ENCODE assay signal across 8 cellular contexts in genomic region chr1:184755226-184756065, GRCh38. TPM values are rescaled to one million over a fixed set of nuclear protein-coding genes. Genes with fewer than 3 reads are reported as not detected.
DNase-seq lines count a peak whose midpoint lies in the region; ATAC-seq and TF ChIP-seq lines count a peak whose summit lies in the region.

No MANE protein-coding gene starts in this region.

- H3K4me3 Mint-ChIP-seq in effector memory CD8-positive, alpha-beta T cell: peak overlapping the region; percentile 89 to 92

- WGBS in urinary bladder: 3% methylated on average over 27 of the region's 27 CpGs

- TF ChIP-seq CTCF in GM13977 (IDR thresholded peaks at IDR 0.05; ENCODE audit: extremely low read depth, insufficient read depth, missing control alignments) (no peak), mucosa of descending colon (IDR thresholded peaks at IDR 0.05) (no peak)

- ATAC-seq in HG03175 (IDR thresholded peaks at IDR 0.05; ENCODE audit: unreplicated experiment) (peak; percentile 1), mucosa of descending colon (peak; percentile 16)
- peak; percentile 6 for ATAC-seq in effector memory CD8-positive, alpha-beta T cell (replicated peaks)

- H3K4me1 Mint-ChIP-seq in effector memory CD8-positive, alpha-beta T cell (ENCODE audit: low read depth in 2 of 2): peaks cover 17 to 39% of the 10 kb centered on the region in 2 donors

- DNase-seq in AG08395 (ENCODE audit: low spot score): peak; percentile 18
- peak; percentile 28 for DNase-seq in GM13977 (ENCODE audit: low spot score)
- peak; percentile 23 for DNase-seq in T-helper 22 cell (ENCODE audit: low read depth)
- peak in 2 of 3 experiments; percentile 27 to 35 for DNase-seq in effector memory CD8-positive, alpha-beta T cell
- DNase-seq in mucosa of descending colon: peak in 1 of 3 donors; percentile 49
- DNase-seq in NCI-H1930 (lab: John Stamatoyannopoulos, UW): no peak

- no peaks in the 10 kb centered on the region for H3K36me3 ChIP-seq in mucosa of descending colon (ENCODE audit: low read depth)
- no peaks in the 10 kb centered on the region for H3K36me3 ChIP-seq in urinary bladder (ENCODE audit: insufficient read depth)

- H3K27ac ChIP-seq in urinary bladder (ENCODE audit: low read depth): peak overlapping the region; percentile 55

- no peaks in the 10 kb centered on the region for H3K9me3 ChIP-seq in mucosa of descending colon

- intact Hi-C loops in mucosa of descending colon (cut with DNase I, micrococcal nuclease): no loop called here

- no peaks in the 10 kb centered on the region for H3K9me3 Mint-ChIP-seq in effector memory CD8-positive, alpha-beta T cell

- peak overlapping the region; percentile 92 for H3K4me3 ChIP-seq in mucosa of descending colon
- peak overlapping the region; percentile 62 for H3K4me3 ChIP-seq in urinary bladder (ENCODE audit: low read depth, low read length)

- in situ Hi-C loops in GM13977 (cut with MboI; ENCODE audit: low pct_unique_long_range_greater_than_20kb, low sequenced_read_pairs, unreplicated experiment): no loop called here

- peak overlapping the region; percentile 96 to 97 for H3K27ac Mint-ChIP-seq in effector memory CD8-positive, alpha-beta T cell

- peaks cover 24% of the 10 kb centered on the region for H3K36me3 Mint-ChIP-seq in effector memory CD8-positive, alpha-beta T cell (ENCODE audit: insufficient read depth)

- no peaks in the 10 kb centered on the region for H3K27me3 Mint-ChIP-seq in effector memory CD8-positive, alpha-beta T cell

- H3K4me1 ChIP-seq in mucosa of descending colon (ENCODE audit: low read depth) (peaks cover 10% of the 10 kb centered on the region), urinary bladder (ENCODE audit: insufficient read depth) (no peaks in the 10 kb centered on the region)

RNA-seq across cellular contexts. Expression of gene EDEM3, which starts 0.8 kb away (rescaled TPM):
- 10 to 100 TPM; 32.1 to 66.3 (median 66.0) TPM for total RNA-seq in mucosa of descending colon
- total RNA-seq in urinary bladder: 56.3 TPM
- 11.9 TPM for polyA plus RNA-seq in urinary bladder

Comparison
In these comparisons a context has a peak if more than half of its experiments do, and no peak if none do; other contexts are left out.
1. DNase-seq: peak in AG08395 (single experiment), GM13977 (single experiment), T-helper 22 cell (single experiment) and effector memory CD8-positive, alpha-beta T cell (2 of 3); none in NCI-H1930 (0 of 2).
2. Peak in every context shown above with its lines, with median percentiles within 50 percentile points of each other: ATAC-seq.